19 cellular contexts compared by ENCODE assay signal in genomic region chr15:53535886-53536285, GRCh38.
"Had no signal": no experiment of that assay in that cellular context is flagged by ENCODE, and none has a peak within 500 bp of the region (broad histone marks: within the 10 kb centered on the region; RNA-seq: fewer than 3 reads in every experiment).

No MANE protein-coding gene starts in this region.

- H3K4me1 Mint-ChIP-seq: activated naive CD8-positive, alpha-beta T cell treated with anti-CD3 and anti-CD28 coated beads, Interleukin-2, amount 10 ng/mL, durations not matched to agents 7 days and 5 days; T-helper 17 cell had no signal

- H3K4me3 ChIP-seq: colonic mucosa, heart left ventricle, left lung, vagina had no signal

- H3K36me3 Mint-ChIP-seq: activated naive CD8-positive, alpha-beta T cell treated with anti-CD3 and anti-CD28 coated beads, Interleukin-2, amount 10 ng/mL, durations not matched to agents 7 days and 5 days had no signal

- H3K27ac Mint-ChIP-seq: activated naive CD8-positive, alpha-beta T cell treated with anti-CD3 and anti-CD28 coated beads, Interleukin-2, amount 10 ng/mL, durations not matched to agents 7 days and 5 days; nephron; stimulated activated naive CD8-positive, alpha-beta T cell treated with anti-CD3 and anti-CD28 coated beads, Interleukin-15, Interleukin-2, amounts not matched to agents 100 ng/mL and 50 ng/mL, for 24 hours; T-helper 17 cell had no signal

- H3K27me3 ChIP-seq: brain microvascular endothelial cell, colonic mucosa, heart left ventricle, left lung, vagina had no signal

- H3K4me1 ChIP-seq: heart left ventricle, left lung, vagina had no signal

- H3K9me3 ChIP-seq: colonic mucosa, heart left ventricle, left lung, vagina had no signal

- H3K27me3 Mint-ChIP-seq: activated naive CD8-positive, alpha-beta T cell treated with anti-CD3 and anti-CD28 coated beads, Interleukin-2, amount 10 ng/mL, durations not matched to agents 7 days and 5 days; stimulated activated naive CD8-positive, alpha-beta T cell treated with anti-CD3 and anti-CD28 coated beads, Interleukin-15, Interleukin-2, amounts not matched to agents 100 ng/mL and 50 ng/mL, for 24 hours; T-helper 17 cell had no signal

- H3K27ac ChIP-seq: brain microvascular endothelial cell, colonic mucosa, heart left ventricle, left lung, vagina, VCaP had no signal

- H3K36me3 ChIP-seq: brain microvascular endothelial cell, colonic mucosa, heart left ventricle, left lung, vagina had no signal

- H3K4me3 Mint-ChIP-seq: activated naive CD8-positive, alpha-beta T cell treated with anti-CD3 and anti-CD28 coated beads, Interleukin-2, amount 10 ng/mL, durations not matched to agents 7 days and 5 days; nephron; stimulated activated naive CD8-positive, alpha-beta T cell treated with anti-CD3 and anti-CD28 coated beads, Interleukin-15, Interleukin-2, amounts not matched to agents 100 ng/mL and 50 ng/mL, for 24 hours; T-helper 17 cell had no signal

- DNase-seq: activated CD4-positive, alpha-beta T cell treated with anti-CD3 and anti-CD28 coated beads for 1 hour; activated CD4-positive, alpha-beta T cell treated with anti-CD3 and anti-CD28 coated beads, Interleukin-2, amount 50 U/mL, for 48 hours; activated naive CD8-positive, alpha-beta T cell treated with anti-CD3 and anti-CD28 coated beads, Interleukin-2, amount 10 ng/mL, durations not matched to agents 7 days and 5 days; brain microvascular endothelial cell; central memory CD4-positive, alpha-beta T cell; colonic mucosa; erythroblast; heart left ventricle; kidney; left lung; midbrain; stimulated activated CD4-positive, alpha-beta T cell treated with anti-CD3 and anti-CD28 coated beads, Interleukin-2, amount 100 ng/mL, for 24 hours; T-helper 17 cell; trophoblast cell had no signal

- H3K9me3 Mint-ChIP-seq: activated naive CD8-positive, alpha-beta T cell treated with anti-CD3 and anti-CD28 coated beads, Interleukin-2, amount 10 ng/mL, durations not matched to agents 7 days and 5 days; stimulated activated naive CD8-positive, alpha-beta T cell treated with anti-CD3 and anti-CD28 coated beads, Interleukin-15, Interleukin-2, amounts not matched to agents 100 ng/mL and 50 ng/mL, for 24 hours had no signal

- FAIRE-seq: frontal cortex, kidney had no signal
